ENCODE assay signal across 20 cellular contexts in genomic region chr9:70530716-70531115, GRCh38.
A peak's percentile ranks its signal among the peaks of the same experiment; 100 is the strongest.
DNase-seq lines count a peak whose midpoint lies in the region; ATAC-seq lines count a peak whose summit lies in the region.
"Had no signal": no experiment of that assay in that cellular context is flagged by ENCODE, and none has a peak within 500 bp of the region (broad histone marks: within the 10 kb centered on the region; RNA-seq: fewer than 3 reads in every experiment).

No MANE protein-coding gene starts in this region.

- intact Hi-C loops in activated T-helper 2 cell treated with anti-CD3 and anti-CD28 coated beads, Interferon-gamma antibody, Interleukin-2, Interleukin-4, amounts not matched to agents 10 μg/mL and 5 μg/mL and 100 μg/mL, durations not matched to agents 14 hours and 24 hours and 36 hours (cut with micrococcal nuclease) = no loop called here

- no peaks in the 10 kb centered on the region for H3K27me3 Mint-ChIP-seq in activated T-cell treated with anti-CD3 and anti-CD28 coated beads, Interleukin-2, amount 50 U/mL, for 72 hours (ENCODE audit: low read depth)
- no peaks in the 10 kb centered on the region for H3K27me3 Mint-ChIP-seq in activated T-helper 2 cell treated with anti-CD3 and anti-CD28 coated beads, Interferon-gamma antibody, Interleukin-2, Interleukin-4, amounts not matched to agents 10 μg/mL and 5 μg/mL and 100 μg/mL, durations not matched to agents 14 hours and 24 hours and 36 hours (ENCODE audit: low read depth)
- no peaks in the 10 kb centered on the region for H3K27me3 Mint-ChIP-seq in central memory CD8-positive, alpha-beta T cell
- H3K27me3 Mint-ChIP-seq in activated naive CD8-positive, alpha-beta T cell treated with anti-CD3 and anti-CD28 coated beads for 36 hours = no peaks in the 10 kb centered on the region

- DNase-seq in activated T-cell treated with anti-CD3 and anti-CD28 coated beads, Interleukin-2, amount 50 U/mL, for 72 hours = no peak
- DNase-seq in activated T-cell treated with anti-CD3 and anti-CD28 coated beads, Interleukin-2, amount 50 U/mL, for 48 hours = no peak
- DNase-seq in activated T-helper 2 cell treated with anti-CD3 and anti-CD28 coated beads, Interferon-gamma antibody, Interleukin-2, Interleukin-4, amounts not matched to agents 10 μg/mL and 5 μg/mL and 100 μg/mL, durations not matched to agents 14 hours and 24 hours and 36 hours (ENCODE audit: low spot score) = no peak
- peak in 1 of 2 donors; percentile 11 for DNase-seq in central memory CD8-positive, alpha-beta T cell (ENCODE audit: low spot score in 2 of 2)
- DNase-seq in NCI-H2107 treated with DMSO at 0.1 percent for 48 hours (lab: John Stamatoyannopoulos, UW; ENCODE audit: unreplicated experiment) = no peak
- no peak for DNase-seq in activated naive CD8-positive, alpha-beta T cell treated with anti-CD3 and anti-CD28 coated beads for 36 hours
- DNase-seq: 8988T; ACHN; AML-193; C1 segment of cervical spinal cord; Calu3; CD4-positive, alpha-beta memory T cell; COR-L47; DMS53; DMS79 treated with DMSO at 0.1 percent for 48 hours; GF-D8; H7; HCEC 1CT had no signal

- peaks cover 54% of the 10 kb centered on the region for H3K4me1 Mint-ChIP-seq in activated T-cell treated with anti-CD3 and anti-CD28 coated beads, Interleukin-2, amount 50 U/mL, for 72 hours (ENCODE audit: low read depth)
- peaks cover 24% of the 10 kb centered on the region for H3K4me1 Mint-ChIP-seq in activated T-helper 2 cell treated with anti-CD3 and anti-CD28 coated beads, Interferon-gamma antibody, Interleukin-2, Interleukin-4, amounts not matched to agents 10 μg/mL and 5 μg/mL and 100 μg/mL, durations not matched to agents 14 hours and 24 hours and 36 hours (ENCODE audit: low read depth)
- H3K4me1 Mint-ChIP-seq in central memory CD8-positive, alpha-beta T cell = peaks cover 11% of the 10 kb centered on the region
- H3K4me1 Mint-ChIP-seq in activated naive CD8-positive, alpha-beta T cell treated with anti-CD3 and anti-CD28 coated beads for 36 hours = peaks cover 12% of the 10 kb centered on the region

- H3K27ac Mint-ChIP-seq in activated T-cell treated with anti-CD3 and anti-CD28 coated beads, Interleukin-2, amount 50 U/mL, for 72 hours = no peak overlapping the region
- H3K27ac Mint-ChIP-seq in activated T-helper 2 cell treated with anti-CD3 and anti-CD28 coated beads, Interferon-gamma antibody, Interleukin-2, Interleukin-4, amounts not matched to agents 10 μg/mL and 5 μg/mL and 100 μg/mL, durations not matched to agents 14 hours and 24 hours and 36 hours = peak overlapping the region; percentile 3
- H3K27ac Mint-ChIP-seq in central memory CD8-positive, alpha-beta T cell (ENCODE audit: low read depth) = peak overlapping the region; percentile 73
- H3K27ac Mint-ChIP-seq in activated naive CD8-positive, alpha-beta T cell treated with anti-CD3 and anti-CD28 coated beads for 36 hours = no peak overlapping the region
- H3K27ac Mint-ChIP-seq: CD4-positive, alpha-beta memory T cell had no signal

- ATAC-seq in activated T-cell treated with anti-CD3 and anti-CD28 coated beads, Interleukin-2, amount 50 U/mL, for 72 hours (replicated peaks in 1 of 2) = peak; percentile 32 to 42
- ATAC-seq in central memory CD8-positive, alpha-beta T cell (replicated peaks; ENCODE audit: extremely low read depth, poor library complexity, severe bottlenecking) = peak; percentile 89
- ATAC-seq in GM21528 (IDR thresholded peaks at IDR 0.05; ENCODE audit: low FRiP score, unreplicated experiment) = no peak
- ATAC-seq: A549 had no signal

- H3K4me3 Mint-ChIP-seq in activated T-cell treated with anti-CD3 and anti-CD28 coated beads, Interleukin-2, amount 50 U/mL, for 72 hours = peak overlapping the region in 1 of 2 donors; percentile 12
- H3K4me3 Mint-ChIP-seq in activated T-helper 2 cell treated with anti-CD3 and anti-CD28 coated beads, Interferon-gamma antibody, Interleukin-2, Interleukin-4, amounts not matched to agents 10 μg/mL and 5 μg/mL and 100 μg/mL, durations not matched to agents 14 hours and 24 hours and 36 hours (ENCODE audit: low read depth) = no peak overlapping the region
- no peak overlapping the region for H3K4me3 Mint-ChIP-seq in central memory CD8-positive, alpha-beta T cell
- H3K4me3 Mint-ChIP-seq in activated naive CD8-positive, alpha-beta T cell treated with anti-CD3 and anti-CD28 coated beads for 36 hours = no peak overlapping the region
- H3K4me3 Mint-ChIP-seq: CD4-positive, alpha-beta memory T cell had no signal

- peaks cover 0 to 3% of the 10 kb centered on the region in 2 donors for H3K9me3 Mint-ChIP-seq in activated T-cell treated with anti-CD3 and anti-CD28 coated beads, Interleukin-2, amount 50 U/mL, for 72 hours
- peaks cover 3% of the 10 kb centered on the region for H3K9me3 Mint-ChIP-seq in activated T-helper 2 cell treated with anti-CD3 and anti-CD28 coated beads, Interferon-gamma antibody, Interleukin-2, Interleukin-4, amounts not matched to agents 10 μg/mL and 5 μg/mL and 100 μg/mL, durations not matched to agents 14 hours and 24 hours and 36 hours
- no peaks in the 10 kb centered on the region for H3K9me3 Mint-ChIP-seq in central memory CD8-positive, alpha-beta T cell
- no peaks in the 10 kb centered on the region for H3K9me3 Mint-ChIP-seq in activated naive CD8-positive, alpha-beta T cell treated with anti-CD3 and anti-CD28 coated beads for 36 hours
- H3K9me3 Mint-ChIP-seq: CD4-positive, alpha-beta memory T cell had no signal

- H3K36me3 Mint-ChIP-seq in activated T-cell treated with anti-CD3 and anti-CD28 coated beads, Interleukin-2, amount 50 U/mL, for 72 hours (ENCODE audit: insufficient read depth in 2 of 2) = peaks cover 0 to 4% of the 10 kb centered on the region in 2 donors
- peaks cover 2% of the 10 kb centered on the region for H3K36me3 Mint-ChIP-seq in activated T-helper 2 cell treated with anti-CD3 and anti-CD28 coated beads, Interferon-gamma antibody, Interleukin-2, Interleukin-4, amounts not matched to agents 10 μg/mL and 5 μg/mL and 100 μg/mL, durations not matched to agents 14 hours and 24 hours and 36 hours (ENCODE audit: low read depth)
- H3K36me3 Mint-ChIP-seq in central memory CD8-positive, alpha-beta T cell (ENCODE audit: insufficient read depth) = peaks cover 3% of the 10 kb centered on the region
- no peaks in the 10 kb centered on the region for H3K36me3 Mint-ChIP-seq in activated naive CD8-positive, alpha-beta T cell treated with anti-CD3 and anti-CD28 coated beads for 36 hours

Comparison
In these comparisons a context has a peak if more than half of its experiments do, and no peak if none do; other contexts are left out.
1. H3K27ac Mint-ChIP-seq: peak in activated T-helper 2 cell treated with anti-CD3 and anti-CD28 coated beads, Interferon-gamma antibody, Interleukin-2, Interleukin-4, amounts not matched to agents 10 μg/mL and 5 μg/mL and 100 μg/mL, durations not matched to agents 14 hours and 24 hours and 36 hours (single experiment) and central memory CD8-positive, alpha-beta T cell (single experiment); none in activated T-cell treated with anti-CD3 and anti-CD28 coated beads, Interleukin-2, amount 50 U/mL, for 72 hours (single experiment) and activated naive CD8-positive, alpha-beta T cell treated with anti-CD3 and anti-CD28 coated beads for 36 hours (single experiment).